18 cellular contexts compared by ENCODE assay signal in genomic region chr15:79689030-79689429, GRCh38.
"Had no signal": no experiment of that assay in that cellular context is flagged by ENCODE, and none has a peak within 500 bp of the region (broad histone marks: within the 10 kb centered on the region; RNA-seq: fewer than 3 reads in every experiment).

No MANE protein-coding gene starts in this region.

- DNase-seq: effector memory CD8-positive, alpha-beta T cell; esophagus squamous epithelium; foreskin fibroblast; glutamatergic neuron; islet precursor cell; mucosa of descending colon; naive thymus-derived CD8-positive, alpha-beta T cell; posterior cingulate gyrus; sigmoid colon; stimulated activated naive CD4-positive, alpha-beta T cell; stomach; substantia nigra; trophoblast cell had no signal

- H3K4me1 ChIP-seq: esophagus squamous epithelium, gastroesophageal sphincter, right atrium auricular region, sigmoid colon, stomach had no signal

- ATAC-seq: effector memory CD8-positive, alpha-beta T cell; gastroesophageal sphincter; left lobe of liver; mucosa of descending colon; naive thymus-derived CD8-positive, alpha-beta T cell had no signal

- H3K27ac ChIP-seq: esophagus squamous epithelium, gastroesophageal sphincter, neutrophil, right atrium auricular region, sigmoid colon, skin epidermis, stomach had no signal

- H3K27me3 ChIP-seq: esophagus squamous epithelium, gastroesophageal sphincter, right atrium auricular region, sigmoid colon had no signal

- H3K4me3 ChIP-seq: esophagus squamous epithelium, gastroesophageal sphincter, mucosa of descending colon, right atrium auricular region, sigmoid colon, skin epidermis, stomach had no signal

- H3K36me3 ChIP-seq: esophagus squamous epithelium, gastroesophageal sphincter, neutrophil, right atrium auricular region, sigmoid colon, stomach had no signal

- H3K9me3 ChIP-seq: neutrophil had no signal
